In the genomic region with DNA sequence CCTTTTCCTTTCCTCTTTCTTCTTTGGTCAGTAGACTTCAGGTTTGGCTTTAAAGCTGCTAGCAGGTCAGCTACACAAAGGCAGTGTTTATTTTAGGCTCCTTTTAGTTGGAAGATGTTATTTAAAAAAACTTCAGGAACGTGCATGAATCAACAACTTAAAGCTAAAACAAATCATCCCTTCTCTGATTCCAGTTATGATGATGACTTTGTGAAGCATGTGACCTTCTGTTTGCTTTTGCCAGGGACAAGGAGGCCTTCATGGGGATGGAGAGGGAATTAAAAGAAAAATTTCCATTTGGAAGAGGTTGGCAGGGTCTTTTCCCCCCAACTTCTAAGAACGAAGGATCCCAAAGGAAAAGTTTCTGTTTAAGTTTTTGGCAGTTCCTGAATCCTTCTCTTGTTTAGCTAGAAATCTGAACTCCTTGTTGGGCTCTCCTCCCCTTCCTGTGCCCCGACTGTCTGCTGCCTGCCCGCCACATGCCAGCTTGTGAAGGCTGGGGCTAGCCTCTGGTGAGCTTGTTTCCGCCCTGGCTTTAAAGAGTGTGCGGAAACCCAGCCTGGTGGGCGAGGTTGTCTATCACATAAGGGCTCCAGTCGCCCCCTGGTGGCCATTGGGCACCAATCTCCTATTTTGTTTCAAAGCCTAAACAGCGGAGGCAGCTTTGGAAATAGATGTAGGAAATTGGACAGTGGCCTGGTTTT, we compare ENCODE assay signal across 7 cellular contexts. TPM values are rescaled to one million over a fixed set of nuclear protein-coding genes. Genes with fewer than 3 reads are reported as not detected.
A peak's percentile ranks its signal among the peaks of the same experiment; 100 is the strongest.
DNase-seq lines count a peak whose midpoint lies in the region; ATAC-seq and TF ChIP-seq lines count a peak whose summit lies in the region.

No MANE protein-coding gene starts in this region.

- intact Hi-C loops in thyroid gland (cut with DNase I), result no loop called here

- no peaks in the 10 kb centered on the region for H3K27me3 ChIP-seq in Loucy (ENCODE audit: insufficient read depth, low read length, poor library complexity, severe bottlenecking)
- H3K27me3 ChIP-seq in foreskin keratinocyte, result no peaks in the 10 kb centered on the region
- H3K27me3 ChIP-seq in parathyroid adenoma (ENCODE audit: control insufficient read depth, insufficient read depth, low read length), result no peaks in the 10 kb centered on the region
- no peaks in the 10 kb centered on the region for H3K27me3 ChIP-seq in thyroid gland

- DNase-seq in SK-MEL-5 (ENCODE audit: low read depth, low spot score) (peak; percentile 99), foreskin keratinocyte (peak; percentile 17 to 34), thyroid gland (peak; percentile 89 to 94)
- peak; percentile 90 for DNase-seq in activated gamma-delta T cell treated with anti-CD3 and anti-CD28 coated beads, Interleukin-2, amount 50 U/mL, for 16 hours (ENCODE audit: low read depth)

- no peaks in the 10 kb centered on the region for H3K9me2 ChIP-seq in Loucy (replicated peaks; ENCODE audit: low read depth, low read length)

- H3K4me1 ChIP-seq in Loucy (ENCODE audit: insufficient read depth, low read length, poor library complexity, severe bottlenecking), result peaks cover 32% of the 10 kb centered on the region
- no peaks in the 10 kb centered on the region for H3K4me1 ChIP-seq in foreskin keratinocyte
- no peaks in the 10 kb centered on the region for H3K4me1 ChIP-seq in parathyroid adenoma
- H3K4me1 ChIP-seq in thyroid gland, result peaks cover 15 to 17% of the 10 kb centered on the region in 2 donors

- WGBS in thyroid gland, 2 donors, result 14 to 15% methylated on average over 9 of the region's 9 CpGs

- H3K27ac ChIP-seq in foreskin keratinocyte (no peak overlapping the region), parathyroid adenoma (no peak overlapping the region), thyroid gland (peak overlapping the region; percentile 67 to 80 (median 78))

- TF ChIP-seq POLR2A in thyroid gland (IDR thresholded peaks at IDR 0.05), result peak in 1 of 2 donors; percentile 39

- H3K79me2 ChIP-seq in Loucy (ENCODE audit: insufficient read depth, low read length) (peaks cover 2% of the 10 kb centered on the region; the same call in 1 of the 2 replicates), parathyroid adenoma (no peaks in the 10 kb centered on the region)

- H3K4me3 ChIP-seq in Loucy (ENCODE audit: low read length, poor library complexity, severe bottlenecking), result peak overlapping the region; percentile 24
- no peak overlapping the region for H3K4me3 ChIP-seq in parathyroid adenoma (ENCODE audit: low read depth, low read length)
- no peak overlapping the region for H3K4me3 ChIP-seq in thyroid gland (replicated peaks in 1 of 3)

- H3K36me3 ChIP-seq in Loucy (ENCODE audit: insufficient read depth, low read length) (peaks cover 32% of the 10 kb centered on the region; the same call in 1 of the 2 replicates), parathyroid adenoma (ENCODE audit: control insufficient read depth, insufficient read depth, low read length) (no peaks in the 10 kb centered on the region), thyroid gland (peaks cover 20 to 40% of the 10 kb centered on the region in 2 donors)

- H3K9me3 ChIP-seq in Loucy (ENCODE audit: insufficient read depth, low read depth, low read length) (no peaks in the 10 kb centered on the region), parathyroid adenoma (ENCODE audit: control insufficient read depth, low read length) (no peaks in the 10 kb centered on the region), thyroid gland (no peaks in the 10 kb centered on the region)

- H4K20me1 ChIP-seq in Loucy (ENCODE audit: insufficient read depth, low read length, poor library complexity, severe bottlenecking), result peaks cover under 1% of the 10 kb centered on the region

- H3F3A ChIP-seq in Loucy (ENCODE audit: low read depth), result no peaks in the 10 kb centered on the region; the same call in 1 of the 2 replicates

- no peak overlapping the region for H2AFZ ChIP-seq in Loucy (ENCODE audit: low read length)
- no peak overlapping the region for H2AFZ ChIP-seq in parathyroid adenoma

- in situ Hi-C loops in SK-MEL-5 (cut with HindIII; ENCODE audit: low pct_unique_long_range_greater_than_20kb, low sequenced_read_pairs), result no loop called here

- H3K4me2 ChIP-seq in Loucy (ENCODE audit: low read depth, low read length, poor library complexity, severe bottlenecking), result peak overlapping the region; percentile 50
- H3K4me2 ChIP-seq in parathyroid adenoma (ENCODE audit: low read length), result no peak overlapping the region

- peak; percentile 35 for ATAC-seq in foreskin keratinocyte

- H3K9ac ChIP-seq in Loucy (ENCODE audit: low read depth, low read length, poor library complexity, severe bottlenecking) (no peak overlapping the region), parathyroid adenoma (no peak overlapping the region)

- peak; percentile 83 for TF ChIP-seq CTCF in GM12874 (IDR thresholded peaks at IDR 0.05; ENCODE audit: insufficient read depth, low read depth, low read length)
- TF ChIP-seq CTCF in Loucy (conservative IDR thresholded peaks at IDR 0.05; ENCODE audit: low read length), result peak; percentile 90
- TF ChIP-seq CTCF in foreskin keratinocyte (conservative IDR thresholded peaks at IDR 0.05), result peak; percentile 88
- peak; percentile 70 for TF ChIP-seq CTCF in parathyroid adenoma (IDR thresholded peaks at IDR 0.05)
- peak; percentile 75 to 85 (median 82) for TF ChIP-seq CTCF in thyroid gland (IDR thresholded peaks at IDR 0.05)

RNA-seq across cellular contexts. Expression of gene ATP8B2, which starts 9.5 kb away (rescaled TPM):
- 79.2 and 93.6 TPM in 2 replicates for total RNA-seq in SK-MEL-5 (2014; rRNA removed; shearing (Covaris generic))
- polyA plus RNA-seq in SK-MEL-5 (2015; cell fraction: cytosol; rRNA removed), result 166 and 205 TPM in 2 replicates
- 241 and 251 TPM in 2 replicates for polyA plus RNA-seq in SK-MEL-5 (2015; cell fraction: nucleus; rRNA removed)
- total RNA-seq in foreskin keratinocyte (21.2 and 23.1 TPM in 2 replicates), thyroid gland (100 to 1,000 TPM in 1 of 4 donors, 10 to 100 TPM in 3; 61.6 to 106 (median 76.4) TPM)
- 9.0 and 10.0 TPM in 2 replicates for polyA plus RNA-seq in foreskin keratinocyte

RNA-seq across cellular contexts. Expression of gene AQP10, which starts 13.9 kb away (rescaled TPM):
- total RNA-seq in SK-MEL-5 (2014; rRNA removed; shearing (Covaris generic)), result not detected in 2 replicates
- polyA plus RNA-seq in SK-MEL-5 (2015; cell fraction: cytosol; rRNA removed), result not detected in 2 replicates
- polyA plus RNA-seq in SK-MEL-5 (2015; cell fraction: nucleus; rRNA removed), result not detected in 2 replicates
- total RNA-seq in foreskin keratinocyte, result 0.17 and 0.18 TPM in 2 replicates
- polyA plus RNA-seq in foreskin keratinocyte, result 0.16 and 0.17 TPM in 2 replicates
- total RNA-seq in thyroid gland, result not detected

Comparison
In these comparisons a context has a peak if more than half of its experiments do, and no peak if none do; other contexts are left out.
1. DNase-seq: peak in every context shown above with its lines; median percentile 99 in SK-MEL-5; 92 in thyroid gland; 90 in activated gamma-delta T cell treated with anti-CD3 and anti-CD28 coated beads, Interleukin-2, amount 50 U/mL, for 16 hours; 26 in foreskin keratinocyte.
2. H3K27ac ChIP-seq: peak in thyroid gland (3 of 3); none in foreskin keratinocyte (single experiment) and parathyroid adenoma (single experiment).
3. Peak in every context shown above with its lines, with median percentiles within 50 percentile points of each other: CTCF ChIP-seq.